1 cellular context compared by ENCODE assay signal in the genomic region with DNA sequence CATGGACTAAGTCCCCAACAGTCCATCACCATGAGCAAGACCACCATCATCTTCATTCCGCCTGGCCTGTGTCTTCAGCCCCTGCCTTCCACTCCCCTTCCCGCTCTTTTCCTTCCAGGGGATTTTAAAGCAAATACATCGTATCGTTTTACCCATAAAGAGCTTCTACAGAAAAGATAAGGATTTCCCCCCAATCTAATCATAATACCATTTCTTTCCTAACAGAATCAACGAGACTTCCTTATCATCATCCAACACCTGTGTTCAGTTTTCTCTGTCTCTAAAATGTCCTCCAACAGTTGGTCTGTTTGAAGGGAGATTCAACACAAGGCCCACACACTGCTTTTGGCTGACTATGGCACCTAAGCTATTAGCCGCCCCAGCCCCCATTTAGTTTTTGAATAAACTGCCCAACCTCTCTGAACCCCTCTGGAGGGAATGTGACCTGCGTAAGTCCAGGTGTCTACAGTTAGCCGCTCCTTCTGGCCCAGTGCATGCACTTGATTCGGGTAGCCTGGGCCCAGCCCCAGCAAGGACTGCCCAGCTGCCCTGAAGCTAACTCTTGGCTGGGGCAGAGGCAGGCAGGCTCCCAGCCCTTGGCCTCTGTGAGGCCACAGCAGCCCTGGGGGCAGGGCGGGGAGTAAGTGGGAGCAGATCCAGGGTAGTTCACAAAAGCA.
A peak's percentile ranks its signal among the peaks of the same experiment; 100 is the strongest.
TF ChIP-seq lines count a peak whose summit lies in the region.

No MANE protein-coding gene starts in this region.

TF ChIP-seq in K562, 482 proteins besides CTCF, POLR2A, EP300 and RAD21 (continued from another document and continues in another):
- TF ChIP-seq, protein P1, sequence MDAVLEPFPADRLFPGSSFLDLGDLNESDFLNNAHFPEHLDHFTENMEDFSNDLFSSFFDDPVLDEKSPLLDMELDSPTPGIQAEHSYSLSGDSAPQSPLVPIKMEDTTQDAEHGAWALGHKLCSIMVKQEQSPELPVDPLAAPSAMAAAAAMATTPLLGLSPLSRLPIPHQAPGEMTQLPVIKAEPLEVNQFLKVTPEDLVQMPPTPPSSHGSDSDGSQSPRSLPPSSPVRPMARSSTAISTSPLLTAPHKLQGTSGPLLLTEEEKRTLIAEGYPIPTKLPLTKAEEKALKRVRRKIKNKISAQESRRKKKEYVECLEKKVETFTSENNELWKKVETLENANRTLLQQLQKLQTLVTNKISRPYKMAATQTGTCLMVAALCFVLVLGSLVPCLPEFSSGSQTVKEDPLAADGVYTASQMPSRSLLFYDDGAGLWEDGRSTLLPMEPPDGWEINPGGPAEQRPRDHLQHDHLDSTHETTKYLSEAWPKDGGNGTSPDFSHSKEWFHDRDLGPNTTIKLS (IDR thresholded peaks at IDR 0.05; ENCODE audit: borderline replicate concordance, low read depth): no peak
- TF ChIP-seq NBN (IDR thresholded peaks at IDR 0.05; ENCODE audit: low read depth) (0 out of 2 replicates have a peak, but pooled peaks have one; percentile 59), TCFL5 (CRISPR knock-in tag; conservative IDR thresholded peaks at IDR 0.05) (no peak), KDM2B (CRISPR knock-in tag; IDR thresholded peaks at IDR 0.05) (no peak), ELF4 (CRISPR knock-in tag; IDR thresholded peaks at IDR 0.05) (no peak), JUN (IDR thresholded peaks at IDR 0.05; ENCODE audit: borderline replicate concordance, low read depth, low read length) (no peak), JUN (CRISPR knock-in tag; IDR thresholded peaks at IDR 0.05; ENCODE audit: borderline replicate concordance) (no peak), BHLHE40 (IDR thresholded peaks at IDR 0.05; ENCODE audit: low read length) (no peak), MAFG (tag; conservative IDR thresholded peaks at IDR 0.05) (no peak), FOSL1 (tag; conservative IDR thresholded peaks at IDR 0.05) (no peak; the same call in 1 of the 2 replicates), ZKSCAN1 (IDR thresholded peaks at IDR 0.05; ENCODE audit: low read depth, low read length) (0 out of 2 replicates have a peak, but pooled peaks have one; percentile 1), ZNF23 (CRISPR knock-in tag; IDR thresholded peaks at IDR 0.05) (no peak), GTF2F1 (IDR thresholded peaks at IDR 0.05; ENCODE audit: low read depth, low read length) (no peak), NEUROD1 (IDR thresholded peaks at IDR 0.05; ENCODE audit: borderline replicate concordance, low read depth, low read length, partially characterized antibody) (no peak), ATF7 (IDR thresholded peaks at IDR 0.05) (peak; percentile 28; the same call in 1 of the 2 replicates), SIRT6 (IDR thresholded peaks at IDR 0.05; ENCODE audit: low read depth, low read length) (no peak), RB1 (IDR thresholded peaks at IDR 0.05; ENCODE audit: low read depth) (peak; percentile 56; the same call in 1 of the 2 replicates), ZNF354B (CRISPR knock-in tag; IDR thresholded peaks at IDR 0.05) (no peak), TOE1 (IDR thresholded peaks at IDR 0.05; ENCODE audit: borderline replicate concordance) (0 out of 2 replicates have a peak, but pooled peaks have one; percentile 22), TOE1 (CRISPR knock-in tag; IDR thresholded peaks at IDR 0.05; ENCODE audit: borderline replicate concordance, low read depth) (no peak), ZNF12 (CRISPR knock-in tag; IDR thresholded peaks at IDR 0.05) (no peak), JUNB (CRISPR knock-in tag; conservative IDR thresholded peaks at IDR 0.05) (no peak), DNMT1 (IDR thresholded peaks at IDR 0.05) (no peak), MYNN (IDR thresholded peaks at IDR 0.05) (peak; percentile 32), MYNN (CRISPR knock-in tag; IDR thresholded peaks at IDR 0.05) (no peak), BRD9 (IDR thresholded peaks at IDR 0.05; ENCODE audit: low read depth, partially characterized antibody) (peak; percentile 82), ZC3H8 (IDR thresholded peaks at IDR 0.05) (no peak), PHF20 (IDR thresholded peaks at IDR 0.05; ENCODE audit: partially characterized antibody) (no peak), SMC3 (conservative IDR thresholded peaks at IDR 0.05; ENCODE audit: insufficient read depth, low read depth, low read length) (no peak), NR3C1 (CRISPR knock-in tag; IDR thresholded peaks at IDR 0.05) (no peak), PHB (CRISPR knock-in tag; IDR thresholded peaks at IDR 0.05) (no peak), ESRRA (IDR thresholded peaks at IDR 0.05; ENCODE audit: borderline replicate concordance, low read depth) (no peak)
- TF ChIP-seq, protein P2, sequence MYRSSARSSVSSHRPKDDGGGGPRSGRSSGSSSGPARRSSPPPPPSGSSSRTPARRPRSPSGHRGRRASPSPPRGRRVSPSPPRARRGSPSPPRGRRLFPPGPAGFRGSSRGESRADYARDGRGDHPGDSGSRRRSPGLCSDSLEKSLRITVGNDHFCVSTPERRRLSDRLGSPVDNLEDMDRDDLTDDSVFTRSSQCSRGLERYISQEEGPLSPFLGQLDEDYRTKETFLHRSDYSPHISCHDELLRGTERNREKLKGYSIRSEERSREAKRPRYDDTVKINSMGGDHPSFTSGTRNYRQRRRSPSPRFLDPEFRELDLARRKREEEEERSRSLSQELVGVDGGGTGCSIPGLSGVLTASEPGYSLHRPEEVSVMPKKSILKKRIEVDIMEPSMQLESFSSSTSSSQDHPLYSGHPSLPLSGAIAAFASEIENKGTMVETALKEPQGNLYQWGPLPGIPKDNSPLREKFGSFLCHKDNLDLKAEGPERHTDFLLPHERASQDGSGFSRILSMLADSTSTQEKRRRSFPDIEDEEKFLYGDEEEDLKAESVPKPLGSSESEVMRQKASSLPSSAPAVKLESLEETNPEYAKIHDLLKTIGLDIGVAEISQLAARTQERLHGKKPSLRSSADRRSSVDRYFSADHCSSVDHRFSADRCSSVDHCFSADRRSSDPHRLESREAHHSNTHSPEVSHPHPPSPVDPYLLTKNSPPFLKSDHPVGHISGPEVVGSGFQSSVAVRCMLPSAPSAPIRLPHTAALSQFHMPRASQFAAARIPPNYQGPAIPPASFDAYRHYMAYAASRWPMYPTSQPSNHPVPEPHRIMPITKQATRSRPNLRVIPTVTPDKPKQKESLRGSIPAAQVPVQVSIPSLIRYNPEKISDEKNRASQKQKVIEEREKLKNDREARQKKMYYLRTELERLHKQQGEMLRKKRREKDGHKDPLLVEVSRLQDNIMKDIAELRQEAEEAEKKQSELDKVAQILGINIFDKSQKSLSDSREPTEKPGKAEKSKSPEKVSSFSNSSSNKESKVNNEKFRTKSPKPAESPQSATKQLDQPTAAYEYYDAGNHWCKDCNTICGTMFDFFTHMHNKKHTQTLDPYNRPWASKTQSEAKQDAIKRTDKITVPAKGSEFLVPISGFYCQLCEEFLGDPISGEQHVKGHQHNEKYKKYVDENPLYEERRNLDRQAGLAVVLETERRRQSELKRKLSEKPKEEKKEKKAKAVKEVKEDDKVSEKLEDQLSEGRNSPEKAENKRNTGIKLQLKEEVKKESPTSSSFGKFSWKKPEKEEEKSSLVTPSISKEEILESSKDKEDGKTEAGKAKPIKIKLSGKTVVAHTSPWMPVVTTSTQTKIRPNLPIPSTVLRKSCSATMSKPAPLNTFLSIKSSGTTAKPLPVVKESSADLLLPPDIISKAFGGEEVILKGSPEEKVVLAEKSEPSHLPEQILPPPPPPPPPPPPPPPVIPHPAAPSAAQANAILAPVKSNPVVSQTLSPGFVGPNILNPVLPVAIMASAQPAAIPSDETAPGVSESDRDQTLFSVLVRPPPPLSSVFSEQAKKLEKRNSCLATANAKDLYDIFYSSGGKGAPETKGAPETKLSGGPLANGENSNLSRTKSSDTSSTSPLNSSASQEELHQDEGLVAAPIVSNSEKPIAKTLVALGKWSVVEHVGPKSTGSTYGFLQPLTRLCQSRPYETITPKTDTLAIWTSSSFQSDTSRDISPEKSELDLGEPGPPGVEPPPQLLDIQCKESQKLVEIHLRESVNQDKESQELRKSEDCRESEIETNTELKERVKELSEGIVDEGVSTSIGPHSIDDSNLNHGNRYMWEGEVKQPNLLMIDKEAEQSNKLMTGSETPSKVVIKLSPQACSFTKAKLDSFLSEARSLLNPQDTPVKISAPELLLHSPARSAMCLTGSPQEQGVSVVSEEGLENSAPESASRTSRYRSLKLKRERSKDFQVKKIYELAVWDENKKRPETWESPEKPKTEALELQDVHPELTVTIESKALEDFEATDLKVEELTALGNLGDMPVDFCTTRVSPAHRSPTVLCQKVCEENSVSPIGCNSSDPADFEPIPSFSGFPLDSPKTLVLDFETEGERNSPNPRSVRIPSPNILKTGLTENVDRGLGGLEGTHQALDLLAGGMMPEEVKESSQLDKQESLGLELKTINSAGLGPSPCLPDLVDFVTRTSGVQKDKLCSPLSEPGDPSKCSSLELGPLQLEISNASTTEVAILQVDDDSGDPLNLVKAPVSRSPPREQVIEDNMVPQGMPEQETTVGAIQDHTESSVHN (IDR thresholded peaks at IDR 0.05; ENCODE audit: borderline replicate concordance in 1 of 2, low read depth in 1 of 2): no peak
- TF ChIP-seq, protein P3, sequence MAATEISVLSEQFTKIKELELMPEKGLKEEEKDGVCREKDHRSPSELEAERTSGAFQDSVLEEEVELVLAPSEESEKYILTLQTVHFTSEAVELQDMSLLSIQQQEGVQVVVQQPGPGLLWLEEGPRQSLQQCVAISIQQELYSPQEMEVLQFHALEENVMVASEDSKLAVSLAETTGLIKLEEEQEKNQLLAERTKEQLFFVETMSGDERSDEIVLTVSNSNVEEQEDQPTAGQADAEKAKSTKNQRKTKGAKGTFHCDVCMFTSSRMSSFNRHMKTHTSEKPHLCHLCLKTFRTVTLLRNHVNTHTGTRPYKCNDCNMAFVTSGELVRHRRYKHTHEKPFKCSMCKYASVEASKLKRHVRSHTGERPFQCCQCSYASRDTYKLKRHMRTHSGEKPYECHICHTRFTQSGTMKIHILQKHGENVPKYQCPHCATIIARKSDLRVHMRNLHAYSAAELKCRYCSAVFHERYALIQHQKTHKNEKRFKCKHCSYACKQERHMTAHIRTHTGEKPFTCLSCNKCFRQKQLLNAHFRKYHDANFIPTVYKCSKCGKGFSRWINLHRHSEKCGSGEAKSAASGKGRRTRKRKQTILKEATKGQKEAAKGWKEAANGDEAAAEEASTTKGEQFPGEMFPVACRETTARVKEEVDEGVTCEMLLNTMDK (IDR thresholded peaks at IDR 0.05; ENCODE audit: borderline replicate concordance, insufficient read depth, low read depth, low read length, poor library complexity, severe bottlenecking): no peak
- TF ChIP-seq, protein P4, sequence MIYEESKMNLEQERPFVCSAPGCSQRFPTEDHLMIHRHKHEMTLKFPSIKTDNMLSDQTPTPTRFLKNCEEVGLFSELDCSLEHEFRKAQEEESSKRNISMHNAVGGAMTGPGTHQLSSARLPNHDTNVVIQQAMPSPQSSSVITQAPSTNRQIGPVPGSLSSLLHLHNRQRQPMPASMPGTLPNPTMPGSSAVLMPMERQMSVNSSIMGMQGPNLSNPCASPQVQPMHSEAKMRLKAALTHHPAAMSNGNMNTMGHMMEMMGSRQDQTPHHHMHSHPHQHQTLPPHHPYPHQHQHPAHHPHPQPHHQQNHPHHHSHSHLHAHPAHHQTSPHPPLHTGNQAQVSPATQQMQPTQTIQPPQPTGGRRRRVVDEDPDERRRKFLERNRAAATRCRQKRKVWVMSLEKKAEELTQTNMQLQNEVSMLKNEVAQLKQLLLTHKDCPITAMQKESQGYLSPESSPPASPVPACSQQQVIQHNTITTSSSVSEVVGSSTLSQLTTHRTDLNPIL (CRISPR knock-in tag; IDR thresholded peaks at IDR 0.05): no peak
- TF ChIP-seq, protein P5, sequence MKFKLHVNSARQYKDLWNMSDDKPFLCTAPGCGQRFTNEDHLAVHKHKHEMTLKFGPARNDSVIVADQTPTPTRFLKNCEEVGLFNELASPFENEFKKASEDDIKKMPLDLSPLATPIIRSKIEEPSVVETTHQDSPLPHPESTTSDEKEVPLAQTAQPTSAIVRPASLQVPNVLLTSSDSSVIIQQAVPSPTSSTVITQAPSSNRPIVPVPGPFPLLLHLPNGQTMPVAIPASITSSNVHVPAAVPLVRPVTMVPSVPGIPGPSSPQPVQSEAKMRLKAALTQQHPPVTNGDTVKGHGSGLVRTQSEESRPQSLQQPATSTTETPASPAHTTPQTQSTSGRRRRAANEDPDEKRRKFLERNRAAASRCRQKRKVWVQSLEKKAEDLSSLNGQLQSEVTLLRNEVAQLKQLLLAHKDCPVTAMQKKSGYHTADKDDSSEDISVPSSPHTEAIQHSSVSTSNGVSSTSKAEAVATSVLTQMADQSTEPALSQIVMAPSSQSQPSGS (CRISPR knock-in tag; IDR thresholded peaks at IDR 0.05): no peak
- TF ChIP-seq, protein P6, sequence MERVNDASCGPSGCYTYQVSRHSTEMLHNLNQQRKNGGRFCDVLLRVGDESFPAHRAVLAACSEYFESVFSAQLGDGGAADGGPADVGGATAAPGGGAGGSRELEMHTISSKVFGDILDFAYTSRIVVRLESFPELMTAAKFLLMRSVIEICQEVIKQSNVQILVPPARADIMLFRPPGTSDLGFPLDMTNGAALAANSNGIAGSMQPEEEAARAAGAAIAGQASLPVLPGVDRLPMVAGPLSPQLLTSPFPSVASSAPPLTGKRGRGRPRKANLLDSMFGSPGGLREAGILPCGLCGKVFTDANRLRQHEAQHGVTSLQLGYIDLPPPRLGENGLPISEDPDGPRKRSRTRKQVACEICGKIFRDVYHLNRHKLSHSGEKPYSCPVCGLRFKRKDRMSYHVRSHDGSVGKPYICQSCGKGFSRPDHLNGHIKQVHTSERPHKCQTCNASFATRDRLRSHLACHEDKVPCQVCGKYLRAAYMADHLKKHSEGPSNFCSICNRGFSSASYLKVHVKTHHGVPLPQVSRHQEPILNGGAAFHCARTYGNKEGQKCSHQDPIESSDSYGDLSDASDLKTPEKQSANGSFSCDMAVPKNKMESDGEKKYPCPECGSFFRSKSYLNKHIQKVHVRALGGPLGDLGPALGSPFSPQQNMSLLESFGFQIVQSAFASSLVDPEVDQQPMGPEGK (CRISPR knock-in tag; IDR thresholded peaks at IDR 0.05; ENCODE audit: borderline replicate concordance): no peak
- TF ChIP-seq, protein P7, sequence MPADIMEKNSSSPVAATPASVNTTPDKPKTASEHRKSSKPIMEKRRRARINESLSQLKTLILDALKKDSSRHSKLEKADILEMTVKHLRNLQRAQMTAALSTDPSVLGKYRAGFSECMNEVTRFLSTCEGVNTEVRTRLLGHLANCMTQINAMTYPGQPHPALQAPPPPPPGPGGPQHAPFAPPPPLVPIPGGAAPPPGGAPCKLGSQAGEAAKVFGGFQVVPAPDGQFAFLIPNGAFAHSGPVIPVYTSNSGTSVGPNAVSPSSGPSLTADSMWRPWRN (IDR thresholded peaks at IDR 0.05; ENCODE audit: low read depth): no peak
- TF ChIP-seq, protein P8, sequence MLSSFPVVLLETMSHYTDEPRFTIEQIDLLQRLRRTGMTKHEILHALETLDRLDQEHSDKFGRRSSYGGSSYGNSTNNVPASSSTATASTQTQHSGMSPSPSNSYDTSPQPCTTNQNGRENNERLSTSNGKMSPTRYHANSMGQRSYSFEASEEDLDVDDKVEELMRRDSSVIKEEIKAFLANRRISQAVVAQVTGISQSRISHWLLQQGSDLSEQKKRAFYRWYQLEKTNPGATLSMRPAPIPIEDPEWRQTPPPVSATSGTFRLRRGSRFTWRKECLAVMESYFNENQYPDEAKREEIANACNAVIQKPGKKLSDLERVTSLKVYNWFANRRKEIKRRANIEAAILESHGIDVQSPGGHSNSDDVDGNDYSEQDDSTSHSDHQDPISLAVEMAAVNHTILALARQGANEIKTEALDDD (IDR thresholded peaks at IDR 0.05): no peak
- TF ChIP-seq, protein P9, sequence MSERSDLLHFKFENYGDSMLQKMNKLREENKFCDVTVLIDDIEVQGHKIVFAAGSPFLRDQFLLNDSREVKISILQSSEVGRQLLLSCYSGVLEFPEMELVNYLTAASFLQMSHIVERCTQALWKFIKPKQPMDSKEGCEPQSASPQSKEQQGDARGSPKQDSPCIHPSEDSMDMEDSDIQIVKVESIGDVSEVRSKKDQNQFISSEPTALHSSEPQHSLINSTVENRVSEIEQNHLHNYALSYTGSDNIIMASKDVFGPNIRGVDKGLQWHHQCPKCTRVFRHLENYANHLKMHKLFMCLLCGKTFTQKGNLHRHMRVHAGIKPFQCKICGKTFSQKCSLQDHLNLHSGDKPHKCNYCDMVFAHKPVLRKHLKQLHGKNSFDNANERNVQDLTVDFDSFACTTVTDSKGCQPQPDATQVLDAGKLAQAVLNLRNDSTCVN (CRISPR knock-in tag; IDR thresholded peaks at IDR 0.05): no peak
